In the genomic region with DNA sequence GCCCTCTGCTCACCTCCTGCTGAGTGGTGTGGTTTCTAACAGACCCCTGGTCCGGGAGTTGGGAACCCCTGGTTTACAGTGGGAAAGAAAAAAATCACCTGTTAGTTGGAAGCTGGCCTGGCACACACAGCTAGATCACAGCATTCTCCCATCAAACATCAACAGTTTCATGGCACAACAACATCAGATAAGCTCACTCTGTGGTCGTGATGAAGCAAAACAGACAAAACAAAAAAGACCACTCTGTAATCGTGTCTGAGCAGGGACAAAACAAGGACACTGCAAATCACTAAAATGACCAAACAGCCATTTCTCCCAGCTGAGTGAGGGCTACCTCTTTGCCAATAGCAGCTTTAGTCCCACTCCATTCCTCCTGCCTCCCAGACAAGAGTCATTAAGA, we compare ENCODE assay signal across 20 cellular contexts. TPM values are rescaled to one million over a fixed set of nuclear protein-coding genes. Genes with fewer than 3 reads are reported as not detected.
DNase-seq lines count a peak whose midpoint lies in the region; ATAC-seq and TF ChIP-seq lines count a peak whose summit lies in the region.
"Had no signal": no experiment of that assay in that cellular context is flagged by ENCODE, and none has a peak within 500 bp of the region (broad histone marks: within the 10 kb centered on the region; RNA-seq: fewer than 3 reads in every experiment).

No MANE protein-coding gene starts in this region.

- no peaks in the 10 kb centered on the region for H3K79me2 ChIP-seq in SK-N-SH (ENCODE audit: insufficient read depth)
- no peaks in the 10 kb centered on the region for H3K79me2 ChIP-seq in neural progenitor cell (ENCODE audit: low read depth)

- peak overlapping the region; percentile 74 for H3K27ac Mint-ChIP-seq in neural progenitor cell
- H3K27ac Mint-ChIP-seq: CD4-positive, CD25-positive, alpha-beta regulatory T cell; CD8-positive, alpha-beta memory T cell had no signal

- no peak for ATAC-seq in Right ventricle myocardium superior (ENCODE audit: poor library complexity)

- no peak overlapping the region for H2AFZ ChIP-seq in SK-N-SH (ENCODE audit: low read depth)
- peak overlapping the region; percentile 68 for H2AFZ ChIP-seq in neural progenitor cell (replicated peaks)

- CTCF ChIA-PET in SK-N-SH (lab: Yijun Ruan, JAX), result interaction anchor here (0.8 to 1.4 kb wide), 3 partner anchors 13 to 70 kb away, joined by 3 read pairs; a partner anchor contains a TSS

- H3K36me3 ChIP-seq in SK-N-SH (replicated peaks in 1 of 2; ENCODE audit: control insufficient read depth in 1 of 2, insufficient read depth in 2 of 2, low read length in 1 of 2), result no peaks in the 10 kb centered on the region
- H3K36me3 ChIP-seq in neural progenitor cell, result no peaks in the 10 kb centered on the region
- H3K36me3 ChIP-seq in prostate gland, result no peaks in the 10 kb centered on the region
- H3K36me3 ChIP-seq: BE2C, HAP-1 had no signal

- no peaks in the 10 kb centered on the region for H3F3A ChIP-seq in SK-N-SH (replicated peaks; ENCODE audit: insufficient read depth)
- no peaks in the 10 kb centered on the region for H3F3A ChIP-seq in neural progenitor cell (ENCODE audit: low read depth)

- TF ChIP-seq RAD21 in SK-N-SH (IDR thresholded peaks at IDR 0.05; ENCODE audit: low read length), result no peak

- TF ChIP-seq EP300 in SK-N-SH (IDR thresholded peaks at IDR 0.05; ENCODE audit: borderline replicate concordance in 1 of 2, low read depth in 1 of 2, low read length in 1 of 2), result no peak

- intact Hi-C loops in prostate gland (cut with DNase I), result no loop called here
- intact Hi-C loops in Right ventricle myocardium superior (cut with DNase I), result no loop called here

- no peaks in the 10 kb centered on the region for H4K20me1 ChIP-seq in SK-N-SH (ENCODE audit: insufficient read depth)
- no peaks in the 10 kb centered on the region for H4K20me1 ChIP-seq in neural progenitor cell (ENCODE audit: low read depth)

- peaks cover 0 to 6% of the 10 kb centered on the region in 2 experiments; a peak in 1 of 4 replicates for H3K4me1 ChIP-seq in SK-N-SH (ENCODE audit: control insufficient read depth in 1 of 2, insufficient read depth in 2 of 2, low read depth in 1 of 2, low read length in 1 of 2)
- H3K4me1 ChIP-seq in neural progenitor cell, result peaks cover 3% of the 10 kb centered on the region
- peaks cover 3% of the 10 kb centered on the region for H3K4me1 ChIP-seq in prostate gland (replicated peaks)
- H3K4me1 ChIP-seq: BE2C, HAP-1 had no signal

- H3K4me3 Mint-ChIP-seq in neural progenitor cell, result no peak overlapping the region
- H3K4me3 Mint-ChIP-seq: CD4-positive, CD25-positive, alpha-beta regulatory T cell; CD8-positive, alpha-beta memory T cell had no signal

- no peak for TF ChIP-seq POLR2A in prostate gland (IDR thresholded peaks at IDR 0.05)

- H3K4me2 ChIP-seq in SK-N-SH (no peak overlapping the region), neural progenitor cell (no peak overlapping the region)

- POLR2A ChIA-PET in SK-N-SH (lab: Yijun Ruan, JAX), result interaction anchor here (2.0 kb wide), 1 partner anchor 9 kb away, joined by 11 read pairs; a partner anchor contains a TSS

- H3K4me3 ChIP-seq in SK-N-SH (ENCODE audit: low read depth in 2 of 2, low read length in 1 of 2), result no peak overlapping the region
- no peak overlapping the region for H3K4me3 ChIP-seq in neural progenitor cell
- no peak overlapping the region for H3K4me3 ChIP-seq in prostate gland
- H3K4me3 ChIP-seq: HAP-1 had no signal

- TF ChIP-seq CTCF in SK-N-SH (IDR thresholded peaks at IDR 0.05) (no peak), neural progenitor cell (IDR thresholded peaks at IDR 0.05) (no peak), prostate gland (IDR thresholded peaks at IDR 0.05) (no peak)

- no peaks in the 10 kb centered on the region for H3K27me3 ChIP-seq in SK-N-SH (ENCODE audit: insufficient read depth)
- H3K27me3 ChIP-seq in neural progenitor cell, result no peaks in the 10 kb centered on the region
- H3K27me3 ChIP-seq in prostate gland (replicated peaks; ENCODE audit: insufficient read depth), result no peaks in the 10 kb centered on the region
- H3K27me3 ChIP-seq: BE2C had no signal

- H3K9me3 Mint-ChIP-seq in neural progenitor cell, result no peaks in the 10 kb centered on the region
- H3K9me3 Mint-ChIP-seq: CD8-positive, alpha-beta memory T cell had no signal

- peaks cover 4% of the 10 kb centered on the region for H3K27me3 Mint-ChIP-seq in neural progenitor cell (ENCODE audit: insufficient read depth, low read depth)

- no peaks in the 10 kb centered on the region for H3K36me3 Mint-ChIP-seq in neural progenitor cell
- H3K36me3 Mint-ChIP-seq: CD4-positive, CD25-positive, alpha-beta regulatory T cell had no signal

- H3K9ac ChIP-seq in SK-N-SH (no peak overlapping the region), neural progenitor cell (no peak overlapping the region)

- peak; percentile 30 for DNase-seq in SK-N-SH
- peak; percentile 32 for DNase-seq in ecto neural progenitor cell (ENCODE audit: low spot score)
- no peak for DNase-seq in neural progenitor cell (ENCODE audit: low spot score)
- DNase-seq in prostate gland (ENCODE audit: low spot score), result no peak
- no peak for DNase-seq in NCI-H1417 (lab: John Stamatoyannopoulos, UW)
- DNase-seq in Right ventricle myocardium superior, result no peak
- DNase-seq: ACHN; BE2C; C1 segment of cervical spinal cord; CD4-positive, CD25-positive, alpha-beta regulatory T cell; CD8-positive, alpha-beta memory T cell; COR-L47; DMS 273 treated with DMSO at 0.1 percent for 48 hours; DMS53; DND-41; EL had no signal

- WGBS in SK-N-SH (ENCODE audit: low lambda C conversion rate), result 10% methylated on average over 2 of the region's 3 CpGs
- 27% methylated on average over 3 of the region's 3 CpGs for WGBS in prostate gland

- no peaks in the 10 kb centered on the region for H3K9me2 ChIP-seq in SK-N-SH

- H3K27ac ChIP-seq in SK-N-SH (ENCODE audit: low read depth in 2 of 2, low read length in 1 of 2) (no peak overlapping the region), neural progenitor cell (no peak overlapping the region), prostate gland (no peak overlapping the region)
- H3K27ac ChIP-seq: HL-60 had no signal

- H3K9me3 ChIP-seq in SK-N-SH, result no peaks in the 10 kb centered on the region
- H3K9me3 ChIP-seq in neural progenitor cell (ENCODE audit: low read depth), result no peaks in the 10 kb centered on the region
- no peaks in the 10 kb centered on the region for H3K9me3 ChIP-seq in prostate gland
- H3K9me3 ChIP-seq: BE2C, HAP-1 had no signal

- peaks cover 9% of the 10 kb centered on the region for H3K4me1 Mint-ChIP-seq in neural progenitor cell
- H3K4me1 Mint-ChIP-seq: CD8-positive, alpha-beta memory T cell had no signal

TF ChIP-seq in SK-N-SH, 30 proteins besides CTCF, POLR2A, EP300 and RAD21:
- TF ChIP-seq NRF1 (IDR thresholded peaks at IDR 0.05; ENCODE audit: low read depth, low read length) (no peak), SIN3A (IDR thresholded peaks at IDR 0.05; ENCODE audit: borderline replicate concordance, low read depth, low read length) (no peak), TAF1 (IDR thresholded peaks at IDR 0.05; ENCODE audit: borderline replicate concordance, low read depth, low read length) (no peak), JUND (IDR thresholded peaks at IDR 0.05) (no peak), SMC3 (IDR thresholded peaks at IDR 0.05; ENCODE audit: low read depth, low read length) (no peak), TCF12 (IDR thresholded peaks at IDR 0.05) (no peak), GATA2 (CRISPR knock-in tag; IDR thresholded peaks at IDR 0.05) (no peak)
- TF ChIP-seq, protein P1, sequence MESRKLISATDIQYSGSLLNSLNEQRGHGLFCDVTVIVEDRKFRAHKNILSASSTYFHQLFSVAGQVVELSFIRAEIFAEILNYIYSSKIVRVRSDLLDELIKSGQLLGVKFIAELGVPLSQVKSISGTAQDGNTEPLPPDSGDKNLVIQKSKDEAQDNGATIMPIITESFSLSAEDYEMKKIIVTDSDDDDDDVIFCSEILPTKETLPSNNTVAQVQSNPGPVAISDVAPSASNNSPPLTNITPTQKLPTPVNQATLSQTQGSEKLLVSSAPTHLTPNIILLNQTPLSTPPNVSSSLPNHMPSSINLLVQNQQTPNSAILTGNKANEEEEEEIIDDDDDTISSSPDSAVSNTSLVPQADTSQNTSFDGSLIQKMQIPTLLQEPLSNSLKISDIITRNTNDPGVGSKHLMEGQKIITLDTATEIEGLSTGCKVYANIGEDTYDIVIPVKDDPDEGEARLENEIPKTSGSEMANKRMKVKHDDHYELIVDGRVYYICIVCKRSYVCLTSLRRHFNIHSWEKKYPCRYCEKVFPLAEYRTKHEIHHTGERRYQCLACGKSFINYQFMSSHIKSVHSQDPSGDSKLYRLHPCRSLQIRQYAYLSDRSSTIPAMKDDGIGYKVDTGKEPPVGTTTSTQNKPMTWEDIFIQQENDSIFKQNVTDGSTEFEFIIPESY (IDR thresholded peaks at IDR 0.05; ENCODE audit: borderline replicate concordance, low read depth), result no peak

RNA-seq across cellular contexts. Expression of a gene that starts 9.0 kb away (rescaled TPM):
- 13.0 and 21.5 TPM in 2 replicates for polyA plus RNA-seq in SK-N-SH (2012; rRNA removed)
- 25.2 and 33.6 TPM in 2 replicates for polyA plus RNA-seq in SK-N-SH (2012; cell fraction: cytosol; rRNA removed)
- polyA plus RNA-seq in SK-N-SH (2012; cell fraction: nucleus; rRNA removed), result 9.2 and 15.6 TPM in 2 replicates
- total RNA-seq in neural progenitor cell (ENCODE audit: low replicate concordance) (41.6 and 66.5 TPM in 2 replicates), prostate gland (10 to 100 TPM; 24.8 to 46.7 TPM), Right ventricle myocardium superior (17.5 TPM)

RNA-seq across cellular contexts. Expression of a gene that starts 19.8 kb away (rescaled TPM):
- 21.3 and 26.1 TPM in 2 replicates for polyA plus RNA-seq in SK-N-SH (2012; rRNA removed)
- 28.7 and 30.3 TPM in 2 replicates for polyA plus RNA-seq in SK-N-SH (2012; cell fraction: cytosol; rRNA removed)
- 11.5 and 21.5 TPM in 2 replicates for polyA plus RNA-seq in SK-N-SH (2012; cell fraction: nucleus; rRNA removed)
- total RNA-seq in neural progenitor cell (ENCODE audit: low replicate concordance) (54.2 and 75.0 TPM in 2 replicates), prostate gland (10 to 100 TPM; 33.7 to 39.1 TPM), Right ventricle myocardium superior (79.9 TPM)

RNA-seq across cellular contexts. Expression of a gene that starts 43.0 kb away (rescaled TPM):
- polyA plus RNA-seq in SK-N-SH (2012; rRNA removed), result not detected in 2 replicates
- not detected in 2 replicates for polyA plus RNA-seq in SK-N-SH (2012; cell fraction: cytosol; rRNA removed)
- polyA plus RNA-seq in SK-N-SH (2012; cell fraction: nucleus; rRNA removed), result 0.02 TPM in 1 of 2 replicates, not detected in the other
- 0.13 TPM in 1 of 2 replicates, not detected in the other for total RNA-seq in neural progenitor cell (ENCODE audit: low replicate concordance)
- not detected for total RNA-seq in prostate gland
- not detected for total RNA-seq in Right ventricle myocardium superior
- total RNA-seq: CD8-positive, alpha-beta memory T cell; G401; HT1080 had no signal
- polyA plus RNA-seq: CD8-positive, alpha-beta memory T cell had no signal

Comparison
In these comparisons a context has a peak if more than half of its experiments do, and no peak if none do; other contexts are left out.
1. DNase-seq: peak in SK-N-SH (single experiment) and ecto neural progenitor cell (single experiment); none in neural progenitor cell (single experiment), prostate gland (single experiment), NCI-H1417 (0 of 3) and Right ventricle myocardium superior (single experiment).